Comparison of ENCODE assay signal across 9 cellular contexts in genomic region chr17:82332669-82333278, GRCh38. TPM values are rescaled to one million over a fixed set of nuclear protein-coding genes. Genes with fewer than 3 reads are reported as not detected.
DNase-seq lines count a peak whose midpoint lies in the region; ATAC-seq and TF ChIP-seq lines count a peak whose summit lies in the region.
"Had no signal": no experiment of that assay in that cellular context is flagged by ENCODE, and none has a peak within 500 bp of the region (broad histone marks: within the 10 kb centered on the region; RNA-seq: fewer than 3 reads in every experiment).

No MANE protein-coding gene starts in this region.

- DNase-seq in AG04450 (ENCODE audit: low read depth, low spot score) (no peak), HT-29 (ENCODE audit: low spot score) (peak; percentile 51), foreskin fibroblast (peak; percentile 37 to 71), omental fat pad (ENCODE audit: low spot score) (no peak), activated gamma-delta T cell treated with Interleukin-2 at 50 U/mL for 16 hours (no peak), NK-92 (lab: John Stamatoyannopoulos, UW; ENCODE audit: unreplicated experiment) (no peak)
- DNase-seq in activated CD4-positive, alpha-beta memory T cell treated with anti-CD3 and anti-CD28 coated beads for 36 hours, result peak; percentile 60

- H3K27ac ChIP-seq in AG04450 (ENCODE audit: low read depth, low read length), result no peak overlapping the region
- H3K27ac ChIP-seq: cardiac muscle cell had no signal

- TF ChIP-seq CTCF in AG04450 (IDR thresholded peaks at IDR 0.05; ENCODE audit: low read depth, low read length) (no peak), foreskin fibroblast (IDR thresholded peaks at IDR 0.05; ENCODE audit: low read depth, low read length) (no peak), omental fat pad (IDR thresholded peaks at IDR 0.05) (no peak)

- no peaks in the 10 kb centered on the region for H3K9me3 Mint-ChIP-seq in activated CD4-positive, alpha-beta memory T cell treated with anti-CD3 and anti-CD28 coated beads for 36 hours

- peak overlapping the region; percentile 60 for H3K4me3 ChIP-seq in AG04450 (ENCODE audit: low read depth, low read length)
- H3K4me3 ChIP-seq in foreskin fibroblast (ENCODE audit: low read depth in 1 of 2, low read length in 2 of 2), result peak overlapping the region; percentile 62 to 80
- H3K4me3 ChIP-seq: cardiac muscle cell had no signal

- H3K27ac Mint-ChIP-seq in activated CD4-positive, alpha-beta memory T cell treated with anti-CD3 and anti-CD28 coated beads for 36 hours, result no peak overlapping the region

- intact Hi-C loops in activated CD4-positive, alpha-beta memory T cell treated with anti-CD3 and anti-CD28 coated beads for 36 hours (cut with micrococcal nuclease), result no loop called here

- peak overlapping the region; percentile 77 for H3K4me3 Mint-ChIP-seq in activated CD4-positive, alpha-beta memory T cell treated with anti-CD3 and anti-CD28 coated beads for 36 hours

- POLR2A ChIA-PET in AG04450 (lab: Yijun Ruan, JAX), result interaction anchor here (1.4 to 2.0 kb wide), 2 partner anchors 34 to 104 kb away, joined by 4 read pairs; partner anchors contain the start of gene SLC16A3
- POLR2A ChIA-PET in activated CD4-positive, alpha-beta memory T cell treated with anti-CD3 and anti-CD28 coated beads for 36 hours (lab: Charles Lee), result interaction anchor here (0.7 to 3.1 kb wide), 4 partner anchors 10 to 38 kb away, joined by 3 to 19 read pairs (median 4); partner anchors contain the start of gene UTS2R

- H3K4me1 Mint-ChIP-seq in activated CD4-positive, alpha-beta memory T cell treated with anti-CD3 and anti-CD28 coated beads for 36 hours (ENCODE audit: low read depth), result peaks cover 29% of the 10 kb centered on the region

- no peaks in the 10 kb centered on the region for H3K27me3 Mint-ChIP-seq in activated CD4-positive, alpha-beta memory T cell treated with anti-CD3 and anti-CD28 coated beads for 36 hours

- ATAC-seq in omental fat pad (ENCODE audit: low FRiP score) (peak; percentile 35), GM18858 (IDR thresholded peaks at IDR 0.05; ENCODE audit: unreplicated experiment) (no peak)

- no peaks in the 10 kb centered on the region for H3K36me3 Mint-ChIP-seq in activated CD4-positive, alpha-beta memory T cell treated with anti-CD3 and anti-CD28 coated beads for 36 hours

- peaks cover 14% of the 10 kb centered on the region for H3K27me3 ChIP-seq in AG04450 (ENCODE audit: control insufficient read depth, insufficient read depth, low read length)

- H3K9me3 ChIP-seq in AG04450 (ENCODE audit: control insufficient read depth, insufficient read depth, low read length), result peaks cover 8% of the 10 kb centered on the region; the same call in 1 of the 2 replicates

- CTCF ChIA-PET in AG04450 (lab: Charles Lee), result no interaction called here
- CTCF ChIA-PET in activated CD4-positive, alpha-beta memory T cell treated with anti-CD3 and anti-CD28 coated beads for 36 hours (lab: Charles Lee), result interaction anchor here (1.1 to 2.8 kb wide), 8 partner anchors 12 to 127 kb away, joined by 3 to 12 read pairs (median 6); partner anchors contain the start of gene CD7

RNA-seq across cellular contexts. Expression of gene SECTM1, which starts 0.8 kb away (rescaled TPM):
- 8.0 and 12.5 TPM in 2 replicates for polyA plus RNA-seq in AG04450 (2011; rRNA removed)
- 2.8 and 6.9 TPM in 2 replicates for polyA minus RNA-seq in AG04450 (2011; rRNA and poly(A)+ RNA removed)
- total RNA-seq in HT-29 (2014; rRNA removed; shearing (Covaris generic)), result 2.9 and 3.2 TPM in 2 replicates
- total RNA-seq in activated CD4-positive, alpha-beta memory T cell treated with anti-CD3 and anti-CD28 coated beads for 36 hours, result 10 to 100 TPM; 12.2 to 12.7 TPM
- 10 to 100 TPM; 19.8 to 35.5 (median 30.7) TPM for total RNA-seq in omental fat pad
- total RNA-seq: cardiac muscle cell had no signal
- polyA plus RNA-seq: cardiac muscle cell had no signal

RNA-seq across cellular contexts. Expression of gene CD7, which starts 15.4 kb away (rescaled TPM):
- 0.11 TPM in 2 replicates for polyA plus RNA-seq in AG04450 (2011; rRNA removed)
- not detected in 2 replicates for polyA minus RNA-seq in AG04450 (2011; rRNA and poly(A)+ RNA removed)
- not detected in 2 replicates for total RNA-seq in HT-29 (2014; rRNA removed; shearing (Covaris generic))
- 100 to 1,000 TPM; 570 to 574 TPM for total RNA-seq in activated CD4-positive, alpha-beta memory T cell treated with anti-CD3 and anti-CD28 coated beads for 36 hours
- 1 to 10 TPM; 1.6 to 8.4 (median 4.2) TPM for total RNA-seq in omental fat pad
- total RNA-seq: cardiac muscle cell had no signal

RNA-seq across cellular contexts. Expression of gene TEX19, which starts 26.3 kb away (rescaled TPM):
- polyA plus RNA-seq in AG04450 (2011; rRNA removed), result 0.04 and 0.10 TPM in 2 replicates
- polyA minus RNA-seq in AG04450 (2011; rRNA and poly(A)+ RNA removed), result 0.18 TPM in 1 of 2 replicates, not detected in the other
- 0.10 and 1.1 TPM in 2 replicates for total RNA-seq in HT-29 (2014; rRNA removed; shearing (Covaris generic))
- total RNA-seq in activated CD4-positive, alpha-beta memory T cell treated with anti-CD3 and anti-CD28 coated beads for 36 hours, result not detected
- not detected for total RNA-seq in omental fat pad
- polyA plus RNA-seq: cardiac muscle cell had no signal

RNA-seq across cellular contexts. Expression of gene UTS2R, which starts 38.8 kb away (rescaled TPM):
- polyA plus RNA-seq in AG04450 (2011; rRNA removed), result not detected in 2 replicates
- polyA minus RNA-seq in AG04450 (2011; rRNA and poly(A)+ RNA removed), result not detected in 2 replicates
- not detected in 2 replicates for total RNA-seq in HT-29 (2014; rRNA removed; shearing (Covaris generic))
- not detected for total RNA-seq in activated CD4-positive, alpha-beta memory T cell treated with anti-CD3 and anti-CD28 coated beads for 36 hours
- total RNA-seq in omental fat pad, result not detected

RNA-seq across cellular contexts. Expression of gene CSNK1D, which starts 59.3 kb away (rescaled TPM):
- polyA plus RNA-seq in AG04450 (2011; rRNA removed), result 74.4 and 89.9 TPM in 2 replicates
- polyA minus RNA-seq in AG04450 (2011; rRNA and poly(A)+ RNA removed), result 101 and 105 TPM in 2 replicates
- total RNA-seq in HT-29 (2014; rRNA removed; shearing (Covaris generic)), result 47.8 and 60.4 TPM in 2 replicates
- 100 to 1,000 TPM; 110 to 111 TPM for total RNA-seq in activated CD4-positive, alpha-beta memory T cell treated with anti-CD3 and anti-CD28 coated beads for 36 hours
- total RNA-seq in omental fat pad, result 100 to 1,000 TPM in 2 of 4 donors, 10 to 100 TPM in 2; 54.7 to 117 (median 98.4) TPM

Comparison
In these comparisons a context has a peak if more than half of its experiments do, and no peak if none do; other contexts are left out.
1. DNase-seq: peak in HT-29 (single experiment), activated CD4-positive, alpha-beta memory T cell treated with anti-CD3 and anti-CD28 coated beads for 36 hours (single experiment) and foreskin fibroblast (2 of 2); none in AG04450 (single experiment), omental fat pad (single experiment), activated gamma-delta T cell treated with Interleukin-2 at 50 U/mL for 16 hours (single experiment) and NK-92 (single experiment).
2. RNA of gene CD7, which starts 15.4 kb away (total RNA-seq): 570 to 574 TPM in activated CD4-positive, alpha-beta memory T cell treated with anti-CD3 and anti-CD28 coated beads for 36 hours; 1.6 to 8.4 TPM in omental fat pad and not detected in HT-29; every median in the first group is over 10 times any median in the second.